ENCODE assay signal across 9 cellular contexts in the genomic region with DNA sequence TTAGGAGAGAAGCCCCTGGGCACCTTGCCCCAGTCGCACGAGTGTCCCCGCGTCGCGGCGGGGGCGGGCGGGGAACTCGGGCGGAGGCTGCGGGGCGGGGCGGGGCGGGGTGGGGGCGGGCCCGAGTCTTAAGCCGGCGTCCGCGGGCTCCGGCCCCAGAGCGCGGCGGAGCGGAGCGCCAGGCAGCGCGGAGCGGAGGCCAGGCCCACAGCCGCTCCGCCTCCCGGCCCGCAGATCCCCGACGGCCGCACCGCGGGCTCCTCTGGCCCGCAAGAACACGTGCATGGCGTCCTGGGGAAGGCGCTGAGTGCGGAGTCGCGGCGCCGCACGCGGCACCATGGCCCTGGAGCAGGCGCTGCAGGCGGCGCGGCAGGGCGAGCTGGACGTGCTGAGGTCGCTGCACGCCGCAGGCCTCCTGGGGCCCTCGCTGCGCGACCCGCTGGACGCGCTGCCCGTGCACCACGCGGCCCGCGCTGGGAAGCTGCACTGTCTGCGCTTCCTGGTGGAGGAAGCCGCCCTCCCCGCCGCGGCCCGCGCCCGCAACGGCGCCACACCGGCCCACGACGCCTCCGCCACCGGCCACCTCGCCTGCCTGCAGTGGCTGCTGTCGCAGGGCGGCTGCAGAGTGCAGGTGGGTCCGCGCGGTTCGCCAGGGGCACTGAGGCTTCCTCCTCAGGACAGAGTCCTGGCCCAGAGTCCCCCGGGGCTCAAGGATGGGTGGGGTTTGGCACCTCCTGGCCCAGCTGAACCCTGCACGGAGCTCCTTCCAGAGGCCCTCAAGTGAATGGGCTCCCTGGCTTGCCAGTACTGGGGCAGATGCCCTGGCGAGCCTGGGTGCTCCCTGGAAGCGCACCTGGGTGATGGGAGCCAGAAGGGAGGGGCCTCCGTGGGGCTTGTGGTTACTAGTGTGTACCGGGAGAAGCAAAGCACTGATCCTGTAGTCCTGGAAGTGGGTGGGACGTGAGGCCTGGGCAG. TPM values are rescaled to one million over a fixed set of nuclear protein-coding genes. Genes with fewer than 3 reads are reported as not detected.
DNase-seq lines count a peak whose midpoint lies in the region; ATAC-seq and TF ChIP-seq lines count a peak whose summit lies in the region.
"Had no signal": no experiment of that assay in that cellular context is flagged by ENCODE, and none has a peak within 500 bp of the region (broad histone marks: within the 10 kb centered on the region; RNA-seq: fewer than 3 reads in every experiment).

A gene with protein sequence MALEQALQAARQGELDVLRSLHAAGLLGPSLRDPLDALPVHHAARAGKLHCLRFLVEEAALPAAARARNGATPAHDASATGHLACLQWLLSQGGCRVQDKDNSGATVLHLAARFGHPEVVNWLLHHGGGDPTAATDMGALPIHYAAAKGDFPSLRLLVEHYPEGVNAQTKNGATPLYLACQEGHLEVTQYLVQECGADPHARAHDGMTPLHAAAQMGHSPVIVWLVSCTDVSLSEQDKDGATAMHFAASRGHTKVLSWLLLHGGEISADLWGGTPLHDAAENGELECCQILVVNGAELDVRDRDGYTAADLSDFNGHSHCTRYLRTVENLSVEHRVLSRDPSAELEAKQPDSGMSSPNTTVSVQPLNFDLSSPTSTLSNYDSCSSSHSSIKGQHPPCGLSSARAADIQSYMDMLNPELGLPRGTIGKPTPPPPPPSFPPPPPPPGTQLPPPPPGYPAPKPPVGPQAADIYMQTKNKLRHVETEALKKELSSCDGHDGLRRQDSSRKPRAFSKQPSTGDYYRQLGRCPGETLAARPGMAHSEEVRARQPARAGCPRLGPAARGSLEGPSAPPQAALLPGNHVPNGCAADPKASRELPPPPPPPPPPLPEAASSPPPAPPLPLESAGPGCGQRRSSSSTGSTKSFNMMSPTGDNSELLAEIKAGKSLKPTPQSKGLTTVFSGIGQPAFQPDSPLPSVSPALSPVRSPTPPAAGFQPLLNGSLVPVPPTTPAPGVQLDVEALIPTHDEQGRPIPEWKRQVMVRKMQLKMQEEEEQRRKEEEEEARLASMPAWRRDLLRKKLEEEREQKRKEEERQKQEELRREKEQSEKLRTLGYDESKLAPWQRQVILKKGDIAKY (plus strand): TSS at position 158 of the 975 bp plus-strand sequence. CDS start 180 bp downstream, at position 338.

- H3K9ac ChIP-seq in Loucy (ENCODE audit: low read depth, low read length, poor library complexity, severe bottlenecking) (no peak within 1 kb of the TSS), neural cell (ENCODE audit: low read length) (no peak within 1 kb of the TSS)

- H3K9me3 ChIP-seq in Loucy (ENCODE audit: insufficient read depth, low read depth, low read length) (no peaks in the 10 kb centered on the region), neural cell (ENCODE audit: low read length) (no peaks in the 10 kb centered on the region)

- no peak within 1 kb of the TSS for H3K27ac Mint-ChIP-seq in chondrocyte (ENCODE audit: unreplicated experiment)

- H3K4me3 Mint-ChIP-seq in chondrocyte (ENCODE audit: unreplicated experiment): peak within 1 kb of the TSS; percentile 25

- H3K36me3 Mint-ChIP-seq in chondrocyte (ENCODE audit: low read depth): no peaks in the 10 kb centered on the region

- H2AFZ ChIP-seq in Loucy (ENCODE audit: low read length) (peak within 1 kb of the TSS; percentile 57; the same call in 1 of the 2 replicates), neural cell (ENCODE audit: low read depth, low read length) (no peak within 1 kb of the TSS)

- no peaks in the 10 kb centered on the region for H3K79me2 ChIP-seq in Loucy (ENCODE audit: insufficient read depth, low read length)
- H3K79me2 ChIP-seq in neural cell (replicated peaks; ENCODE audit: insufficient read depth, low read length): no peaks in the 10 kb centered on the region

- ATAC-seq in GM19035 (IDR thresholded peaks at IDR 0.05; ENCODE audit: unreplicated experiment) (no peak), HG03571 (IDR thresholded peaks at IDR 0.05; ENCODE audit: unreplicated experiment) (no peak)

- H3K27me3 ChIP-seq in Loucy (ENCODE audit: insufficient read depth, low read length, poor library complexity, severe bottlenecking): no peaks in the 10 kb centered on the region
- H3K27me3 ChIP-seq in neural cell (ENCODE audit: insufficient read depth, low read depth, low read length): peaks cover 65% of the 10 kb centered on the region

- peak; percentile 73 for DNase-seq in COLO668 (lab: John Stamatoyannopoulos, UW; ENCODE audit: unreplicated experiment)
- peak; percentile 79 for DNase-seq in chondrocyte (ENCODE audit: low spot score)
- DNase-seq in NK-92 treated with Interleukin-12 subunit alpha and Interleukin-12 subunit beta, amount 100 ng/mL, for 24 hours (lab: John Stamatoyannopoulos, UW): no peak
- DNase-seq in NCI-H446 (lab: John Stamatoyannopoulos, UW): no peak
- DNase-seq: Karpas-422 had no signal

- no peaks in the 10 kb centered on the region for H4K20me1 ChIP-seq in Loucy (ENCODE audit: insufficient read depth, low read length, poor library complexity, severe bottlenecking)
- no peaks in the 10 kb centered on the region for H4K20me1 ChIP-seq in neural cell (ENCODE audit: insufficient read depth)

- H3K4me1 ChIP-seq in Loucy (ENCODE audit: insufficient read depth, low read length, poor library complexity, severe bottlenecking): no peaks in the 10 kb centered on the region

- H3K27ac ChIP-seq in neural cell (ENCODE audit: low read length): no peak within 1 kb of the TSS

- H3K4me2 ChIP-seq in Loucy (ENCODE audit: low read depth, low read length, poor library complexity, severe bottlenecking) (no peak within 1 kb of the TSS), neural cell (ENCODE audit: low read length) (no peak within 1 kb of the TSS)

- TF ChIP-seq EP300 in neural cell (conservative IDR thresholded peaks at IDR 0.05; ENCODE audit: poor library complexity, severe bottlenecking): no peak

- no peaks in the 10 kb centered on the region for H3F3A ChIP-seq in Loucy (ENCODE audit: low read depth)
- no peaks in the 10 kb centered on the region for H3F3A ChIP-seq in neural cell (ENCODE audit: insufficient read depth, low read length, poor library complexity, severe bottlenecking)

- no peak for TF ChIP-seq RAD21 in neural cell (conservative IDR thresholded peaks at IDR 0.05)

- peaks cover 21% of the 10 kb centered on the region for H3K4me1 Mint-ChIP-seq in chondrocyte (ENCODE audit: low read depth)

- no peaks in the 10 kb centered on the region for H3K9me3 Mint-ChIP-seq in chondrocyte (ENCODE audit: low read depth)

- no peaks in the 10 kb centered on the region for H3K9me2 ChIP-seq in Loucy (replicated peaks; ENCODE audit: low read depth, low read length)
- H3K9me2 ChIP-seq in neural cell (ENCODE audit: insufficient read depth, low read length): no peaks in the 10 kb centered on the region

- H3K4me3 ChIP-seq in Loucy (ENCODE audit: low read length, poor library complexity, severe bottlenecking) (no peak within 1 kb of the TSS), neural cell (ENCODE audit: low read length) (peak within 1 kb of the TSS; percentile 34)

- H3K27me3 Mint-ChIP-seq in chondrocyte (ENCODE audit: low read depth): peaks cover 33% of the 10 kb centered on the region

- TF ChIP-seq CTCF in Loucy (conservative IDR thresholded peaks at IDR 0.05; ENCODE audit: low read length): no peak
- no peak for TF ChIP-seq CTCF in chondrocyte (IDR thresholded peaks at IDR 0.05)
- TF ChIP-seq CTCF in neural cell (IDR thresholded peaks at IDR 0.05; ENCODE audit: poor library complexity, severe bottlenecking): no peak

- H3K36me3 ChIP-seq in Loucy (ENCODE audit: insufficient read depth, low read length): no peaks in the 10 kb centered on the region
- no peaks in the 10 kb centered on the region for H3K36me3 ChIP-seq in neural cell (ENCODE audit: insufficient read depth, low read length)

TF ChIP-seq in neural cell, 6 proteins besides CTCF, POLR2A, EP300 and RAD21:
- TF ChIP-seq, protein P1, sequence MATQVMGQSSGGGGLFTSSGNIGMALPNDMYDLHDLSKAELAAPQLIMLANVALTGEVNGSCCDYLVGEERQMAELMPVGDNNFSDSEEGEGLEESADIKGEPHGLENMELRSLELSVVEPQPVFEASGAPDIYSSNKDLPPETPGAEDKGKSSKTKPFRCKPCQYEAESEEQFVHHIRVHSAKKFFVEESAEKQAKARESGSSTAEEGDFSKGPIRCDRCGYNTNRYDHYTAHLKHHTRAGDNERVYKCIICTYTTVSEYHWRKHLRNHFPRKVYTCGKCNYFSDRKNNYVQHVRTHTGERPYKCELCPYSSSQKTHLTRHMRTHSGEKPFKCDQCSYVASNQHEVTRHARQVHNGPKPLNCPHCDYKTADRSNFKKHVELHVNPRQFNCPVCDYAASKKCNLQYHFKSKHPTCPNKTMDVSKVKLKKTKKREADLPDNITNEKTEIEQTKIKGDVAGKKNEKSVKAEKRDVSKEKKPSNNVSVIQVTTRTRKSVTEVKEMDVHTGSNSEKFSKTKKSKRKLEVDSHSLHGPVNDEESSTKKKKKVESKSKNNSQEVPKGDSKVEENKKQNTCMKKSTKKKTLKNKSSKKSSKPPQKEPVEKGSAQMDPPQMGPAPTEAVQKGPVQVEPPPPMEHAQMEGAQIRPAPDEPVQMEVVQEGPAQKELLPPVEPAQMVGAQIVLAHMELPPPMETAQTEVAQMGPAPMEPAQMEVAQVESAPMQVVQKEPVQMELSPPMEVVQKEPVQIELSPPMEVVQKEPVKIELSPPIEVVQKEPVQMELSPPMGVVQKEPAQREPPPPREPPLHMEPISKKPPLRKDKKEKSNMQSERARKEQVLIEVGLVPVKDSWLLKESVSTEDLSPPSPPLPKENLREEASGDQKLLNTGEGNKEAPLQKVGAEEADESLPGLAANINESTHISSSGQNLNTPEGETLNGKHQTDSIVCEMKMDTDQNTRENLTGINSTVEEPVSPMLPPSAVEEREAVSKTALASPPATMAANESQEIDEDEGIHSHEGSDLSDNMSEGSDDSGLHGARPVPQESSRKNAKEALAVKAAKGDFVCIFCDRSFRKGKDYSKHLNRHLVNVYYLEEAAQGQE (IDR thresholded peaks at IDR 0.05; ENCODE audit: borderline replicate concordance): no peak
- no peak for TF ChIP-seq MXI1 (conservative IDR thresholded peaks at IDR 0.05; ENCODE audit: poor library complexity, severe bottlenecking)

RNA-seq across cellular contexts. Expression of the gene that starts here (rescaled TPM):
- total RNA-seq in chondrocyte: 0.57 to 2.5 TPM (median 2.1 TPM) in 3 replicates
- not detected in 2 replicates for polyA plus RNA-seq in neural cell
- not detected in 2 replicates for polyA minus RNA-seq in neural cell

Comparison
In these comparisons a context has a peak if more than half of its experiments do, and no peak if none do; other contexts are left out.
1. DNase-seq: peak in COLO668 (single experiment) and chondrocyte (single experiment); none in NK-92 treated with Interleukin-12 subunit alpha and Interleukin-12 subunit beta, amount 100 ng/mL, for 24 hours (single experiment) and NCI-H446 (0 of 2).